ENCODE assay signal across 29 cellular contexts in genomic region chr2:156001851-156002250, GRCh38.
"Had no signal": no experiment of that assay in that cellular context is flagged by ENCODE, and none has a peak within 500 bp of the region (broad histone marks: within the 10 kb centered on the region; RNA-seq: fewer than 3 reads in every experiment).

No MANE protein-coding gene starts in this region.

- ATAC-seq: activated CD4-positive, CD25-positive, alpha-beta regulatory T cell treated with anti-CD3 and anti-CD28 coated beads, Interleukin-2, amount 50 U/mL, for 24 hours; activated CD8-positive, alpha-beta T cell treated with anti-CD3 and anti-CD28 coated beads for 36 hours; activated T-cell treated with anti-CD3 and anti-CD28 coated beads, Interleukin-2, amount 50 U/mL, for 4 hours; activated T-helper 17 cell treated with anti-CD3 and anti-CD28 coated beads, Interleukin-2, amount 50 U/mL, for 72 hours; effector memory CD8-positive, alpha-beta T cell; gastroesophageal sphincter had no signal

- DNase-seq: activated B cell treated with CpG ODN at 0.5 μM for 24 hours; activated CD4-positive, alpha-beta T cell treated with anti-CD3 and anti-CD28 coated beads for 48 hours; activated CD4-positive, alpha-beta T cell treated with anti-CD3 and anti-CD28 coated beads, Interleukin-2, amount 50 U/mL, for 1 hour; activated CD4-positive, alpha-beta T cell treated with anti-CD3 and anti-CD28 coated beads, Interleukin-2, amount 50 U/mL, for 48 hours; activated CD8-positive, alpha-beta memory T cell treated with anti-CD3 and anti-CD28 coated beads for 24 hours; activated CD8-positive, alpha-beta T cell treated with anti-CD3 and anti-CD28 coated beads for 36 hours; activated effector memory CD4-positive, alpha-beta T cell treated with Interleukin-2 at 50 U/mL for 16 hours; activated gamma-delta T cell treated with Interleukin-2 at 50 U/mL for 16 hours; activated naive CD4-positive, alpha-beta T cell treated with anti-CD3 and anti-CD28 coated beads, Interleukin-2, amount 50 U/mL, for 16 hours; activated naive CD4-positive, alpha-beta T cell treated with Interleukin-2 at 50 U/mL for 16 hours; activated T-cell treated with anti-CD3 and anti-CD28 coated beads, Interleukin-2, amount 50 U/mL, for 4 hours; amniotic stem cell; anterior cingulate cortex; brain microvascular endothelial cell; cortex of kidney; dermis blood vessel endothelial cell; effector CD4-positive, alpha-beta T cell; effector memory CD8-positive, alpha-beta T cell; esophagus squamous epithelium; foreskin melanocyte; T-helper 2 cell; WERI-Rb-1 had no signal

- H3K36me3 ChIP-seq: brain microvascular endothelial cell, esophagus squamous epithelium, gastroesophageal sphincter, WERI-Rb-1 had no signal

- H3K27ac ChIP-seq: brain microvascular endothelial cell, epithelial cell of prostate, esophagus squamous epithelium, gastroesophageal sphincter, WERI-Rb-1 had no signal

- H3K4me1 ChIP-seq: esophagus squamous epithelium, gastroesophageal sphincter had no signal

- H3K4me3 ChIP-seq: esophagus squamous epithelium, gastroesophageal sphincter had no signal

- H3K9me3 ChIP-seq: esophagus squamous epithelium, gastroesophageal sphincter had no signal

- FAIRE-seq: astrocyte, bronchial epithelial cell, endothelial cell of umbilical vein had no signal

- H3K27me3 ChIP-seq: brain microvascular endothelial cell, esophagus squamous epithelium, gastroesophageal sphincter had no signal
